ENCODE assay signal across 11 cellular contexts in the genomic region with DNA sequence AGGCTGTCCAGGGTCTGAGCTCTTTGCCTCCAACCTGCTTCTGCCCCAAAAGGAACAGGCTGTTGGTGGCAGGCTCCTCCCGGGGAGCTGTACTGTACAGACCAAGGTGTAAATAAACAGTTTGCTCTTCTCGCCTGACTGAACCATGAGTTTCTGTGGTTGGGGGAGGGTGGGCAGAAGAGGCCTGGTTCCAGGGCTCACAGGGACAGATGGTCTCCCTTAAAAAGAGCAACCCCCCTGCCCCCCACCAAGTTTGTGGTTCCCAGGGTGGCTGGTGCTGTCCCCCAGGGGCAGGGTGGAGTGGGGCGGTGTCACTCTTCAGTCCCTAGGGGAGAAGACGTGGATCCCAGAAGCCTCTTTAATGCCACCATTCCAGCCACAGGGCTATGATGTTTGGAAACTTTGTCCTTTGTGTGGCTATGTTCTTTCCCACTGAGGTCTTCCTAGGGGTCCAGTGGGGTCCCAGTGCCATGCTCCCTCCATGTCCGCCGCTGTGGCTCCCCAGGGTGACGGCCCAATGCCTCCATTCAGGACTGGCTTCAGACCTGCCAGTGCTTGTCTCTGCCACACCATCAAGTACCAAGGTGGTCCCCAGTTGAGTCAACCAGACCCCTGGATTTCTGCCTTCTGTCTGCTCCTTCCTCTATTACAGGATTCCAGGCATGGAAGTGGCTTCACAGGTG.
DNase-seq lines count a peak whose midpoint lies in the region; ATAC-seq and TF ChIP-seq lines count a peak whose summit lies in the region.
"Had no signal": no experiment of that assay in that cellular context is flagged by ENCODE, and none has a peak within 500 bp of the region (broad histone marks: within the 10 kb centered on the region; RNA-seq: fewer than 3 reads in every experiment).

No MANE protein-coding gene starts in this region.

- peaks cover 19% of the 10 kb centered on the region for H3K4me1 Mint-ChIP-seq in activated T-cell treated with anti-CD3 and anti-CD28 coated beads, Interleukin-2, amount 50 U/mL, for 24 hours (ENCODE audit: low read depth)
- peaks cover 10% of the 10 kb centered on the region for H3K4me1 Mint-ChIP-seq in activated T-cell treated with anti-CD3 and anti-CD28 coated beads, Interleukin-2, amount 50 U/mL, for 4 hours (ENCODE audit: low read depth)

- H3K79me2 ChIP-seq in OCI-LY7 (ENCODE audit: insufficient read depth, low read depth, low read length): no peaks in the 10 kb centered on the region

- H3K4me1 ChIP-seq in OCI-LY7 (ENCODE audit: insufficient read depth, low read length, poor library complexity, severe bottlenecking) (peaks cover 90% of the 10 kb centered on the region), left ventricle myocardium inferior (no peaks in the 10 kb centered on the region)

- peaks cover 5% of the 10 kb centered on the region for H3K36me3 Mint-ChIP-seq in activated T-cell treated with anti-CD3 and anti-CD28 coated beads, Interleukin-2, amount 50 U/mL, for 24 hours (ENCODE audit: low read depth)
- H3K36me3 Mint-ChIP-seq in activated T-cell treated with anti-CD3 and anti-CD28 coated beads, Interleukin-2, amount 50 U/mL, for 4 hours (ENCODE audit: insufficient read depth): no peaks in the 10 kb centered on the region

- peak overlapping the region; percentile 83 for H3K4me2 ChIP-seq in OCI-LY7 (ENCODE audit: low read length)

- H3K4me3 Mint-ChIP-seq in activated T-cell treated with anti-CD3 and anti-CD28 coated beads, Interleukin-2, amount 50 U/mL, for 24 hours: no peak overlapping the region
- no peak overlapping the region for H3K4me3 Mint-ChIP-seq in activated T-cell treated with anti-CD3 and anti-CD28 coated beads, Interleukin-2, amount 50 U/mL, for 4 hours
- H3K4me3 Mint-ChIP-seq: activated CD4-positive, alpha-beta T cell treated with anti-CD3 and anti-CD28 coated beads for 36 hours had no signal

- TF ChIP-seq CTCF in OCI-LY7 (conservative IDR thresholded peaks at IDR 0.05; ENCODE audit: low read length): no peak
- no peak for TF ChIP-seq CTCF in left ventricle myocardium inferior (IDR thresholded peaks at IDR 0.05; ENCODE audit: borderline replicate concordance)

- in situ Hi-C loops in ACHN (cut with HindIII; ENCODE audit: low pct_ligation_motif_present, low pct_unique_long_range_greater_than_20kb, low sequenced_read_pairs): no loop called here

- H3K27ac Mint-ChIP-seq in activated T-cell treated with anti-CD3 and anti-CD28 coated beads, Interleukin-2, amount 50 U/mL, for 24 hours: peak overlapping the region; percentile 18
- H3K27ac Mint-ChIP-seq: activated CD4-positive, alpha-beta T cell treated with anti-CD3 and anti-CD28 coated beads for 36 hours had no signal

- H3K9me3 ChIP-seq in OCI-LY7 (ENCODE audit: low read length) (no peaks in the 10 kb centered on the region), left ventricle myocardium inferior (replicated peaks) (no peaks in the 10 kb centered on the region)

- no peaks in the 10 kb centered on the region for H3K9me3 Mint-ChIP-seq in activated T-cell treated with anti-CD3 and anti-CD28 coated beads, Interleukin-2, amount 50 U/mL, for 24 hours
- H3K9me3 Mint-ChIP-seq in activated T-cell treated with anti-CD3 and anti-CD28 coated beads, Interleukin-2, amount 50 U/mL, for 4 hours: no peaks in the 10 kb centered on the region

- CTCF ChIA-PET in OCI-LY7 (lab: Charles Lee; ENCODE audit: unreplicated experiment): interaction anchor here (0.6 kb wide), 1 partner anchor 76 kb away, joined by 3 read pairs; no protein-coding TSS in a partner anchor

- intact Hi-C loops in OCI-LY7 (cut with micrococcal nuclease; ENCODE audit: unreplicated experiment): loop anchor here (1.0 to 10.0 kb wide), 4 partner anchors 11 to 367 kb away; a partner anchor contains a TSS
- intact Hi-C loops in left ventricle myocardium inferior (cut with micrococcal nuclease): no loop called here

- H3K36me3 ChIP-seq in OCI-LY7 (ENCODE audit: insufficient read depth, low read length) (no peaks in the 10 kb centered on the region), left ventricle myocardium inferior (no peaks in the 10 kb centered on the region)

- no peaks in the 10 kb centered on the region for H3K27me3 Mint-ChIP-seq in activated T-cell treated with anti-CD3 and anti-CD28 coated beads, Interleukin-2, amount 50 U/mL, for 24 hours
- no peaks in the 10 kb centered on the region for H3K27me3 Mint-ChIP-seq in activated T-cell treated with anti-CD3 and anti-CD28 coated beads, Interleukin-2, amount 50 U/mL, for 4 hours (ENCODE audit: low read depth)
- H3K27me3 Mint-ChIP-seq: activated CD4-positive, alpha-beta T cell treated with anti-CD3 and anti-CD28 coated beads for 36 hours had no signal

- peak overlapping the region; percentile 83 for H3K27ac ChIP-seq in OCI-LY7 (ENCODE audit: low read depth, low read length, poor library complexity, severe bottlenecking)
- H3K27ac ChIP-seq in left ventricle myocardium inferior (replicated peaks): no peak overlapping the region

- H3K9me2 ChIP-seq in OCI-LY7 (ENCODE audit: insufficient read depth, low read length): no peaks in the 10 kb centered on the region

- no peak for ATAC-seq in activated T-cell treated with anti-CD3 and anti-CD28 coated beads, Interleukin-2, amount 50 U/mL, for 4 hours
- ATAC-seq in HG02943 (IDR thresholded peaks at IDR 0.05; ENCODE audit: low read depth, unreplicated experiment): peak; percentile 67
- ATAC-seq: activated CD4-positive, alpha-beta T cell treated with anti-CD3 and anti-CD28 coated beads for 36 hours had no signal

- peak overlapping the region; percentile 43 for H3K4me3 ChIP-seq in OCI-LY7 (ENCODE audit: low read depth, low read length, poor library complexity, severe bottlenecking)
- H3K4me3 ChIP-seq in left ventricle myocardium inferior: no peak overlapping the region

- POLR2A ChIA-PET in OCI-LY7 (lab: Charles Lee): interaction anchor here (0.7 to 2.1 kb wide), 4 partner anchors 12 to 129 kb away, joined by 3 to 9 read pairs (median 4); no protein-coding TSS in a partner anchor

- H2AFZ ChIP-seq in OCI-LY7 (ENCODE audit: low read length): peak overlapping the region; percentile 53

- H3K27me3 ChIP-seq in left ventricle myocardium inferior (ENCODE audit: low read depth): no peaks in the 10 kb centered on the region

- no peak for DNase-seq in activated T-cell treated with anti-CD3 and anti-CD28 coated beads, Interleukin-2, amount 50 U/mL, for 24 hours
- DNase-seq in activated T-cell treated with anti-CD3 and anti-CD28 coated beads, Interleukin-2, amount 50 U/mL, for 4 hours: no peak
- DNase-seq in OCI-LY7 (ENCODE audit: low spot score) (peak; percentile 84), ACHN (no peak), DMS153 (lab: John Stamatoyannopoulos, UW) (no peak), epidermal melanocyte (ENCODE audit: insufficient read length, low spot score) (no peak), left ventricle myocardium inferior (no peak)
- DNase-seq: activated CD4-positive, alpha-beta T cell treated with anti-CD3 and anti-CD28 coated beads for 36 hours; mammary epithelial cell; NK-92 treated with Interleukin-12 subunit alpha and Interleukin-12 subunit beta, amount 100 ng/mL, for 24 hours had no signal

- no TSS peak for BruUV-seq in OCI-LY7 (replicated peaks; lab: Mats Ljungman, UMichigan)

- no peaks in the 10 kb centered on the region for H4K20me1 ChIP-seq in OCI-LY7 (ENCODE audit: insufficient read depth, low read length)
